ENCODE assay signal across 19 cellular contexts in the genomic region with DNA sequence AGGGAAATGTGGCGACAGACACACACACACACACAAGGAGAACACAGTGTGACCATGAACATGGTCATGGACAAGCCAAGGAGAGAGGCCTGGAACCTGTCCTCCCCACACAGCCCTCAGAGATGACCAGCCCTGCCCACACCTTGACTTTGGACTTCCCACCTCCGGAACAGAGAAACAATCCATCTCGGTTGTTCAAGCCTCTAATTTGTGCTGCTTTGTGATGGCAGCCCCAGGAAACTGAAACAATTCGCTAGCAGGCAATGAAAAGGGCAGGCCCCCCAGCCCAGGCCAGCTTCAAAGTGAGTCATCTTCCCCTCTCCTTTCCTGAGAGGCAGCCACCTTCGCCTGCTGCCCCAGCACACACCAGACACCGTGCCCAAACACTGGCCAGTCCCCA. TPM values are rescaled to one million over a fixed set of nuclear protein-coding genes. Genes with fewer than 3 reads are reported as not detected.
A peak's percentile ranks its signal among the peaks of the same experiment; 100 is the strongest.
DNase-seq lines count a peak whose midpoint lies in the region; ATAC-seq and TF ChIP-seq lines count a peak whose summit lies in the region.
"Had no signal": no experiment of that assay in that cellular context is flagged by ENCODE, and none has a peak within 500 bp of the region (broad histone marks: within the 10 kb centered on the region; RNA-seq: fewer than 3 reads in every experiment).

No MANE protein-coding gene starts in this region.

- peak; percentile 38 for DNase-seq in Daoy (ENCODE audit: low read depth)
- DNase-seq in M059J (ENCODE audit: low read depth), result peak; percentile 13
- DNase-seq in esophagus muscularis mucosa (ENCODE audit: extremely low spot score), result peak; percentile 82
- no peak for DNase-seq in neural crest cell (ENCODE audit: low read depth, low spot score)
- no peak for DNase-seq in lower lobe of right lung
- no peak for DNase-seq in sigmoid colon
- no peak for DNase-seq in activated naive CD4-positive, alpha-beta T cell (lab: John Stamatoyannopoulos, UW)
- DNase-seq in effector memory CD4-positive, alpha-beta T cell, result no peak
- DNase-seq: C1 segment of cervical spinal cord, DMS 273 treated with DMSO at 0.1 percent for 48 hours, GF-D8, HCEC 1CT, NCI-H1048, NCI-H146, NCI-H2081, NCI-H774, Right ventricle myocardium superior had no signal

- H3K4me1 ChIP-seq in esophagus muscularis mucosa, result peaks cover 8 to 14% (median 13%) of the 10 kb centered on the region in 4 donors
- peaks cover 7% of the 10 kb centered on the region for H3K4me1 ChIP-seq in lower lobe of right lung
- H3K4me1 ChIP-seq in sigmoid colon, result peaks cover 0 to 12% (median 10%) of the 10 kb centered on the region in 4 donors
- peaks cover 2% of the 10 kb centered on the region for H3K4me1 ChIP-seq in effector memory CD4-positive, alpha-beta T cell (ENCODE audit: control insufficient read depth, insufficient read depth, low read length, poor library complexity, severe bottlenecking)

- no peak for TF ChIP-seq POLR2A in esophagus muscularis mucosa (IDR thresholded peaks at IDR 0.05; ENCODE audit: low read depth)
- no peak for TF ChIP-seq POLR2A in sigmoid colon (IDR thresholded peaks at IDR 0.05)

- H3K27ac ChIP-seq in esophagus muscularis mucosa (replicated peaks in 1 of 4), result no peak overlapping the region
- H3K27ac ChIP-seq in lower lobe of right lung, result no peak overlapping the region
- H3K27ac ChIP-seq in sigmoid colon, result no peak overlapping the region
- no peak overlapping the region for H3K27ac ChIP-seq in effector memory CD4-positive, alpha-beta T cell (ENCODE audit: insufficient read depth, low read length, poor library complexity, severe bottlenecking)
- H3K27ac ChIP-seq: HL-60 had no signal

- H3K27me3 Mint-ChIP-seq in neural crest cell (ENCODE audit: low read depth), result peaks cover 64% of the 10 kb centered on the region

- no peaks in the 10 kb centered on the region for H3K9me3 ChIP-seq in esophagus muscularis mucosa
- no peaks in the 10 kb centered on the region for H3K9me3 ChIP-seq in lower lobe of right lung
- no peaks in the 10 kb centered on the region for H3K9me3 ChIP-seq in sigmoid colon
- no peaks in the 10 kb centered on the region for H3K9me3 ChIP-seq in effector memory CD4-positive, alpha-beta T cell (ENCODE audit: control insufficient read depth, low read length)

- H3K4me1 Mint-ChIP-seq in neural crest cell, result peaks cover 4% of the 10 kb centered on the region

- H3K9me3 Mint-ChIP-seq in neural crest cell, result peaks cover 4% of the 10 kb centered on the region

- no peak for TF ChIP-seq EP300 in esophagus muscularis mucosa (IDR thresholded peaks at IDR 0.05)
- no peak for TF ChIP-seq EP300 in sigmoid colon (IDR thresholded peaks at IDR 0.05)

- H3K36me3 ChIP-seq in esophagus muscularis mucosa (no peaks in the 10 kb centered on the region), lower lobe of right lung (no peaks in the 10 kb centered on the region), sigmoid colon (no peaks in the 10 kb centered on the region)
- H3K36me3 ChIP-seq in effector memory CD4-positive, alpha-beta T cell (ENCODE audit: control insufficient read depth, insufficient read depth, low read length), result no peaks in the 10 kb centered on the region

- H3K27me3 ChIP-seq in esophagus muscularis mucosa (peaks cover 0 to 13% (median 0%) of the 10 kb centered on the region in 4 donors), lower lobe of right lung (ENCODE audit: low read depth) (peaks cover 35% of the 10 kb centered on the region), sigmoid colon (peaks cover 0 to 4% (median 0%) of the 10 kb centered on the region in 3 donors)
- peaks cover 13% of the 10 kb centered on the region for H3K27me3 ChIP-seq in effector memory CD4-positive, alpha-beta T cell (replicated peaks; ENCODE audit: control insufficient read depth, insufficient read depth, low read length, poor library complexity, severe bottlenecking)

- WGBS in esophagus muscularis mucosa, result 80% methylated on average over 6 of the region's 6 CpGs
- WGBS in sigmoid colon, 2 donors, result 58 to 61% methylated on average over 6 of the region's 6 CpGs

- H3K27ac Mint-ChIP-seq in neural crest cell (ENCODE audit: unreplicated experiment), result no peak overlapping the region

- H3K36me3 Mint-ChIP-seq in neural crest cell (ENCODE audit: low read depth), result peaks cover 3% of the 10 kb centered on the region

- intact Hi-C loops in esophagus muscularis mucosa (cut with DNase I), result no loop called here
- intact Hi-C loops in lower lobe of right lung (cut with DNase I), result no loop called here
- intact Hi-C loops in sigmoid colon (cut with DNase I), result no loop called here

- H3K4me3 Mint-ChIP-seq in neural crest cell, result peak overlapping the region; percentile 48

- no peak for ATAC-seq in lower lobe of right lung

- TF ChIP-seq CTCF in esophagus muscularis mucosa (IDR thresholded peaks at IDR 0.05) (no peak), neural crest cell (conservative IDR thresholded peaks at IDR 0.05) (no peak), lower lobe of right lung (IDR thresholded peaks at IDR 0.05) (no peak), sigmoid colon (IDR thresholded peaks at IDR 0.05) (no peak)

- no peak overlapping the region for H3K4me3 ChIP-seq in esophagus muscularis mucosa
- no peak overlapping the region for H3K4me3 ChIP-seq in lower lobe of right lung
- H3K4me3 ChIP-seq in sigmoid colon, result no peak overlapping the region
- no peak overlapping the region for H3K4me3 ChIP-seq in effector memory CD4-positive, alpha-beta T cell (ENCODE audit: insufficient read depth, low read depth, low read length, poor library complexity, severe bottlenecking)
- H3K4me3 ChIP-seq: K562 had no signal

RNA-seq across cellular contexts. Expression of gene NSUN2, which starts 47.7 kb away (rescaled TPM):
- 52.6 and 54.5 TPM in 2 replicates for total RNA-seq in Daoy (2014; rRNA removed; shearing (Covaris generic))
- 33.5 and 54.8 TPM in 2 replicates for total RNA-seq in M059J (2014; rRNA removed; shearing (Covaris generic))
- total RNA-seq in esophagus muscularis mucosa, result 10 to 100 TPM; 25.7 to 42.8 (median 39.1) TPM
- total RNA-seq in neural crest cell, result 75.0 and 76.9 TPM in 2 replicates
- 43.3 TPM for total RNA-seq in lower lobe of right lung
- 10 to 100 TPM; 29.3 to 45.4 (median 31.2) TPM for total RNA-seq in sigmoid colon
- 10 to 100 TPM; 31.2 to 54.4 (median 32.8) TPM for polyA plus RNA-seq in sigmoid colon

RNA-seq across cellular contexts. Expression of gene SRD5A1, which starts 48.1 kb away (rescaled TPM):
- 8.6 and 14.3 TPM in 2 replicates for total RNA-seq in Daoy (2014; rRNA removed; shearing (Covaris generic))
- 48.8 and 53.5 TPM in 2 replicates for total RNA-seq in M059J (2014; rRNA removed; shearing (Covaris generic))
- total RNA-seq in esophagus muscularis mucosa (10 to 100 TPM in 1 of 4 donors, 1 to 10 TPM in 3; 2.2 to 10.3 (median 4.6) TPM), neural crest cell (29.7 and 31.3 TPM in 2 replicates), lower lobe of right lung (8.3 TPM), sigmoid colon (1 to 10 TPM; 3.1 to 5.7 (median 3.6) TPM)
- polyA plus RNA-seq in sigmoid colon, result 10 to 100 TPM in 1 of 3 donors, 1 to 10 TPM in 2; 6.6 to 10.7 (median 9.5) TPM

Comparison
In these comparisons a context has a peak if more than half of its experiments do, and no peak if none do; other contexts are left out.
1. DNase-seq: peak in Daoy (single experiment), M059J (single experiment) and esophagus muscularis mucosa (single experiment); none in neural crest cell (single experiment), lower lobe of right lung (single experiment), sigmoid colon (single experiment), activated naive CD4-positive, alpha-beta T cell (0 of 4) and effector memory CD4-positive, alpha-beta T cell (0 of 3).